2 cellular contexts compared by ENCODE assay signal in the genomic region with DNA sequence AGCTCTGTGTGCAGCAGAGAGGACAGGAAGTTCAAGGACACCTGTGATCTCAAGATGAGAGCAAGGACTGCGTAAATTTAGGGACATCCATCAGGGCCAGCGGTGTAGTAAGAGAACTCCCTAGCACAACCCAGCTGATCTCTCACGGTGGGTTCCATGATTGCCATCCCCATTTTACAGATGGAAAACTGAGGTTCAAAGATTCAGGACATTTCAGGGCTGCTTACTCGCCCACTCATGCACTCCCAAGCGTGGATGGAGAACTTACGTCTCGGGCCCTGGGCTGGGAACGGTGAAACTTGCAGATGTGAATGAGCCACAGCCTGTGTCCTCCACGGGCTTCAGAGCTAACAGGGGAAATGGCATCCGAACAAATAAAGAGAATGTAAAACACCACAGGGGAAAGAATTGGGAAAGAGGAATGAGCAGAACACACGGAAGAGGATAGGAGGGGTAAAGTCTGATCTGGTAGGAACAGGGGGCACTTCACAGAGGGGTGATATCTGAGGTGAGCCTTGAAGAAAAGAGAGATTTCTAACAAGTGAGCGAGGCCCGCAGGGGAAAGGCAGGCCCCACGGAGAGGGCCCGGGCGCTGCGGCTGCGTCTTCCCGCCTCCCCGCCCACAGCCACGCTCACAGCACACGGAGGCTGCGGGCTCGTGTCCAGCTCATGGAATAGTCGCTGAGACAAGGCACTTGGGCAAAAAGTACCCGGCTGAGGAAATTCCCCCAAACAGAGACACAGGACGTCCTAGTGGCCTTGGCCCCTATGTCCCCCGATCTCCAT.
TF ChIP-seq lines count a peak whose summit lies in the region.

No MANE protein-coding gene starts in this region.

TF ChIP-seq in GM23338, 12 proteins besides CTCF, POLR2A, EP300 and RAD21:
- TF ChIP-seq STAT1 (IDR thresholded peaks at IDR 0.05; ENCODE audit: unreplicated experiment) = no peak
- TF ChIP-seq ZNF114 (CRISPR knock-in tag; IDR thresholded peaks at IDR 0.05) = no peak
- TF ChIP-seq POLR2AphosphoS5 (IDR thresholded peaks at IDR 0.05; ENCODE audit: low read depth) = no peak
- TF ChIP-seq ZNF331 (CRISPR knock-in tag; IDR thresholded peaks at IDR 0.05; ENCODE audit: low read depth) = no peak
- TF ChIP-seq JUNB (IDR thresholded peaks at IDR 0.05; ENCODE audit: unreplicated experiment) = no peak
- TF ChIP-seq CREB1 (CRISPR knock-in tag; IDR thresholded peaks at IDR 0.05; ENCODE audit: low read depth) = no peak
- TF ChIP-seq EZH2 (IDR thresholded peaks at IDR 0.05; ENCODE audit: low read depth, unreplicated experiment) = no peak
- no peak for TF ChIP-seq ZNF462 (CRISPR knock-in tag; IDR thresholded peaks at IDR 0.05)
- no peak for TF ChIP-seq EZH2phosphoT487 (IDR thresholded peaks at IDR 0.05; ENCODE audit: unreplicated experiment)

TF ChIP-seq in HepG2, 621 proteins besides CTCF, POLR2A, EP300 and RAD21:
- TF ChIP-seq AGO2 (optimal IDR thresholded peaks at IDR 0.05; ENCODE audit: low read depth, low read length) = peak; percentile 22
- TF ChIP-seq CHD4 (IDR thresholded peaks at IDR 0.05; ENCODE audit: borderline replicate concordance, low read length) = 0 out of 2 replicates have a peak, but pooled peaks have one; percentile 42
- TF ChIP-seq RBFOX2 (IDR thresholded peaks at IDR 0.05; ENCODE audit: low read depth, low read length) = 0 out of 2 replicates have a peak, but pooled peaks have one; percentile 25
- no peak for TF ChIP-seq ZNF326 (CRISPR knock-in tag; IDR thresholded peaks at IDR 0.05; ENCODE audit: borderline replicate concordance)
- TF ChIP-seq ZNF7 (CRISPR knock-in tag; IDR thresholded peaks at IDR 0.05) = no peak
- TF ChIP-seq SSRP1 (CRISPR knock-in tag; IDR thresholded peaks at IDR 0.05) = no peak
- peak; percentile 87 for TF ChIP-seq ZNF629 (CRISPR knock-in tag; conservative IDR thresholded peaks at IDR 0.05)
- TF ChIP-seq FOXA3 (CRISPR knock-in tag; IDR thresholded peaks at IDR 0.05) = no peak
- no peak for TF ChIP-seq STAG1 (CRISPR knock-in tag; IDR thresholded peaks at IDR 0.05)
- TF ChIP-seq FOSL1 (CRISPR knock-in tag; IDR thresholded peaks at IDR 0.05; ENCODE audit: borderline replicate concordance) = no peak
- TF ChIP-seq, protein P1, sequence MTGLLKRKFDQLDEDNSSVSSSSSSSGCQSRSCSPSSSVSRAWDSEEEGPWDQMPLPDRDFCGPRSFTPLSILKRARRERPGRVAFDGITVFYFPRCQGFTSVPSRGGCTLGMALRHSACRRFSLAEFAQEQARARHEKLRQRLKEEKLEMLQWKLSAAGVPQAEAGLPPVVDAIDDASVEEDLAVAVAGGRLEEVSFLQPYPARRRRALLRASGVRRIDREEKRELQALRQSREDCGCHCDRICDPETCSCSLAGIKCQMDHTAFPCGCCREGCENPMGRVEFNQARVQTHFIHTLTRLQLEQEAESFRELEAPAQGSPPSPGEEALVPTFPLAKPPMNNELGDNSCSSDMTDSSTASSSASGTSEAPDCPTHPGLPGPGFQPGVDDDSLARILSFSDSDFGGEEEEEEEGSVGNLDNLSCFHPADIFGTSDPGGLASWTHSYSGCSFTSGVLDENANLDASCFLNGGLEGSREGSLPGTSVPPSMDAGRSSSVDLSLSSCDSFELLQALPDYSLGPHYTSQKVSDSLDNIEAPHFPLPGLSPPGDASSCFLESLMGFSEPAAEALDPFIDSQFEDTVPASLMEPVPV (CRISPR knock-in tag; IDR thresholded peaks at IDR 0.05) = no peak
- peak; percentile 71 for TF ChIP-seq ZMYM3 (CRISPR knock-in tag; IDR thresholded peaks at IDR 0.05)
TF ChIP-seq in HepG2: peak in this region for 5.
